In genomic region chr22:46233231-46233630, GRCh38 we compare ENCODE assay signal across 11 cellular contexts.
DNase-seq lines count a peak whose midpoint lies in the region; ATAC-seq and TF ChIP-seq lines count a peak whose summit lies in the region.
"Had no signal": no experiment of that assay in that cellular context is flagged by ENCODE, and none has a peak within 500 bp of the region (broad histone marks: within the 10 kb centered on the region; RNA-seq: fewer than 3 reads in every experiment).

No MANE protein-coding gene starts in this region.

- H3K4me3 ChIP-seq in astrocyte of the spinal cord (ENCODE audit: low read depth, low read length): no peak overlapping the region
- H3K4me3 ChIP-seq: A549, colonic mucosa had no signal

- DNase-seq in NCI-H2029 (lab: John Stamatoyannopoulos, UW) (peak; percentile 18), NCI-H2029 treated with DMSO at 0.1 percent for 48 hours (lab: John Stamatoyannopoulos, UW) (no peak), astrocyte of the spinal cord (ENCODE audit: low read depth, low spot score) (peak; percentile 62), hypothalamus (lab: John Stamatoyannopoulos, UW) (peak in 27 of 51 donors; percentile 17 to 75 (median 43)), superior temporal gyrus (ENCODE audit: extremely low spot score) (peak; percentile 75), NCI-H1417 (lab: John Stamatoyannopoulos, UW) (no peak), NCI-H1048 (lab: John Stamatoyannopoulos, UW) (no peak)
- DNase-seq: colonic mucosa, T-helper 9 cell had no signal

- no peak for ATAC-seq in HG03432 (IDR thresholded peaks at IDR 0.05; ENCODE audit: unreplicated experiment)
- ATAC-seq: A549 had no signal

- in situ Hi-C loops in astrocyte of the spinal cord (cut with HindIII; ENCODE audit: low sequenced_read_pairs): no loop called here

- TF ChIP-seq CTCF in astrocyte of the spinal cord (IDR thresholded peaks at IDR 0.05; ENCODE audit: low read depth, low read length): no peak

Comparison
In these comparisons a context has a peak if more than half of its experiments do, and no peak if none do; other contexts are left out.
1. DNase-seq: peak in NCI-H2029 (single experiment), astrocyte of the spinal cord (single experiment), hypothalamus (27 of 51) and superior temporal gyrus (single experiment); none in NCI-H2029 treated with DMSO at 0.1 percent for 48 hours (single experiment), NCI-H1417 (0 of 3) and NCI-H1048 (single experiment).